Comparison of ENCODE assay signal across 1 cellular context in the genomic region with DNA sequence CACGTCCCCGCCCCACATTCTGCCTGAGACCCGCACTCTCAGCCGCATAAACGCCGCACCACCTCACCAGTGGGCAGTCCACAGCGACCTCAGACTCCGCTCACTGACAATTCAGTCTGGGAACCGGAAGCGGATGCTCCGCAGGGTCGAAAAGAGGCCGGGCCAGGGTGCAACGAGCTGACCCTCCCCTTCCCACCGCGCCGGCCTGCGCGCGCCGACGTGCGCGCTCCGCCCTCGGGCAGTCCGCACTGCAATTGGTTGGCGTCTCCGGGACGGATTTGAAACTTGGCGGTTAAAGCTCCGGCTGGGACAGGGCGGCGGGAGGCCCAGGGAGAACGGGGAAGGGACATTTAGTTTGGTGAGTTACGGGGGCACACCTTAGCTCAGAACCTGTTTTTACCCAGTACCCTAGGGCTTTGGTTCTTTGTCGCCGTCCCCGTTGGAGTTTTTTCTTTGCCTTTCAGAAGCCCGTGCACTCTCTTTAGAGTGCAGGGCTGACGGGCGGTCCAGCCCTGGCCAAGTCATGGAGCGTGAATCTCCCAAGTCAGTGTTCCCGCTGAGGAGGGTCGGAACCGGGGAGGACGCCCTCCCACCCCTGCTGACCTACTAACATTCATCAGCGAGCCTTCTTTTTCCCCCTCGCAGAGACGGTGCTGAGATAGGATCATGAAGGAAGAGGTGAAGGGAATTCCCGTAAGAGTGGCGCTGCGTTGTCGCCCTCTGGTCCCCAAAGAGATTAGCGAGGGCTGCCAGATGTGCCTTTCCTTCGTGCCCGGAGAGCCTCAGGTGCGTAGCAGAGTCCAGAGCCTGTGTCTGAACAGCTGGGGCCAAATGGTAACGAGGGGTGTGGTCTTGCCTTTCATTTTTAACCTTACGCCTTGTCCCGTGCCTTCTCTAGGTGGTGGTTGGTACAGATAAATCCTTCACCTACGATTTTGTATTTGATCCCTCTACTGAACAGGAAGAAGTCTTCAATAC.
TF ChIP-seq lines count a peak whose summit lies in the region.

A gene with protein sequence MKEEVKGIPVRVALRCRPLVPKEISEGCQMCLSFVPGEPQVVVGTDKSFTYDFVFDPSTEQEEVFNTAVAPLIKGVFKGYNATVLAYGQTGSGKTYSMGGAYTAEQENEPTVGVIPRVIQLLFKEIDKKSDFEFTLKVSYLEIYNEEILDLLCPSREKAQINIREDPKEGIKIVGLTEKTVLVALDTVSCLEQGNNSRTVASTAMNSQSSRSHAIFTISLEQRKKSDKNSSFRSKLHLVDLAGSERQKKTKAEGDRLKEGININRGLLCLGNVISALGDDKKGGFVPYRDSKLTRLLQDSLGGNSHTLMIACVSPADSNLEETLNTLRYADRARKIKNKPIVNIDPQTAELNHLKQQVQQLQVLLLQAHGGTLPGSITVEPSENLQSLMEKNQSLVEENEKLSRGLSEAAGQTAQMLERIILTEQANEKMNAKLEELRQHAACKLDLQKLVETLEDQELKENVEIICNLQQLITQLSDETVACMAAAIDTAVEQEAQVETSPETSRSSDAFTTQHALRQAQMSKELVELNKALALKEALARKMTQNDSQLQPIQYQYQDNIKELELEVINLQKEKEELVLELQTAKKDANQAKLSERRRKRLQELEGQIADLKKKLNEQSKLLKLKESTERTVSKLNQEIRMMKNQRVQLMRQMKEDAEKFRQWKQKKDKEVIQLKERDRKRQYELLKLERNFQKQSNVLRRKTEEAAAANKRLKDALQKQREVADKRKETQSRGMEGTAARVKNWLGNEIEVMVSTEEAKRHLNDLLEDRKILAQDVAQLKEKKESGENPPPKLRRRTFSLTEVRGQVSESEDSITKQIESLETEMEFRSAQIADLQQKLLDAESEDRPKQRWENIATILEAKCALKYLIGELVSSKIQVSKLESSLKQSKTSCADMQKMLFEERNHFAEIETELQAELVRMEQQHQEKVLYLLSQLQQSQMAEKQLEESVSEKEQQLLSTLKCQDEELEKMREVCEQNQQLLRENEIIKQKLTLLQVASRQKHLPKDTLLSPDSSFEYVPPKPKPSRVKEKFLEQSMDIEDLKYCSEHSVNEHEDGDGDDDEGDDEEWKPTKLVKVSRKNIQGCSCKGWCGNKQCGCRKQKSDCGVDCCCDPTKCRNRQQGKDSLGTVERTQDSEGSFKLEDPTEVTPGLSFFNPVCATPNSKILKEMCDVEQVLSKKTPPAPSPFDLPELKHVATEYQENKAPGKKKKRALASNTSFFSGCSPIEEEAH (plus strand): TSS at position 312 of the 978 bp plus-strand sequence. CDS start 355 bp downstream, at position 667.
A gene with protein sequence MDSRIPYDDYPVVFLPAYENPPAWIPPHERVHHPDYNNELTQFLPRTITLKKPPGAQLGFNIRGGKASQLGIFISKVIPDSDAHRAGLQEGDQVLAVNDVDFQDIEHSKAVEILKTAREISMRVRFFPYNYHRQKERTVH (minus strand): TSS at position 135 of the 978 bp plus-strand sequence. CDS start 586 bp downstream, outside the sequence.

TF ChIP-seq in HepG2, 621 proteins besides CTCF, POLR2A, EP300 and RAD21 (continued from another document and continues in another):
- TF ChIP-seq, protein P1, sequence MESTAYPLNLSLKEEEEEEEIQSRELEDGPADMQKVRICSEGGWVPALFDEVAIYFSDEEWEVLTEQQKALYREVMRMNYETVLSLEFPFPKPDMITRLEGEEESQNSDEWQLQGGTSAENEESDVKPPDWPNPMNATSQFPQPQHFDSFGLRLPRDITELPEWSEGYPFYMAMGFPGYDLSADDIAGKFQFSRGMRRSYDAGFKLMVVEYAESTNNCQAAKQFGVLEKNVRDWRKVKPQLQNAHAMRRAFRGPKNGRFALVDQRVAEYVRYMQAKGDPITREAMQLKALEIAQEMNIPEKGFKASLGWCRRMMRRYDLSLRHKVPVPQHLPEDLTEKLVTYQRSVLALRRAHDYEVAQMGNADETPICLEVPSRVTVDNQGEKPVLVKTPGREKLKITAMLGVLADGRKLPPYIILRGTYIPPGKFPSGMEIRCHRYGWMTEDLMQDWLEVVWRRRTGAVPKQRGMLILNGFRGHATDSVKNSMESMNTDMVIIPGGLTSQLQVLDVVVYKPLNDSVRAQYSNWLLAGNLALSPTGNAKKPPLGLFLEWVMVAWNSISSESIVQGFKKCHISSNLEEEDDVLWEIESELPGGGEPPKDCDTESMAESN (CRISPR knock-in tag; conservative IDR thresholded peaks at IDR 0.05): no peak
- TF ChIP-seq NR2F2 (IDR thresholded peaks at IDR 0.05; ENCODE audit: borderline replicate concordance, low read depth) (no peak), CCDC6 (CRISPR knock-in tag; IDR thresholded peaks at IDR 0.05) (no peak), MEIS2 (CRISPR knock-in tag; IDR thresholded peaks at IDR 0.05) (no peak), ZSCAN29 (CRISPR knock-in tag; conservative IDR thresholded peaks at IDR 0.05) (no peak), GLI4 (CRISPR knock-in tag; IDR thresholded peaks at IDR 0.05; ENCODE audit: borderline replicate concordance) (no peak), ZNF75D (CRISPR knock-in tag; IDR thresholded peaks at IDR 0.05; ENCODE audit: borderline replicate concordance) (no peak), ZNF256 (CRISPR knock-in tag; conservative IDR thresholded peaks at IDR 0.05) (no peak), ZNF652 (CRISPR knock-in tag; IDR thresholded peaks at IDR 0.05; ENCODE audit: borderline replicate concordance, low read depth) (no peak), SRY (CRISPR knock-in tag; IDR thresholded peaks at IDR 0.05) (no peak), CENPX (CRISPR knock-in tag; IDR thresholded peaks at IDR 0.05) (no peak), PHF5A (CRISPR knock-in tag; IDR thresholded peaks at IDR 0.05; ENCODE audit: low read depth, unreplicated experiment) (no peak), FOSL2 (CRISPR knock-in tag; IDR thresholded peaks at IDR 0.05) (no peak), KLF13 (CRISPR knock-in tag; IDR thresholded peaks at IDR 0.05) (no peak), RFX3 (CRISPR knock-in tag; IDR thresholded peaks at IDR 0.05) (no peak), HOXA7 (CRISPR knock-in tag; IDR thresholded peaks at IDR 0.05) (no peak), MIER2 (CRISPR knock-in tag; IDR thresholded peaks at IDR 0.05) (no peak), MBD4 (IDR thresholded peaks at IDR 0.05; ENCODE audit: borderline replicate concordance, low read length) (no peak), NONO (IDR thresholded peaks at IDR 0.05) (no peak), NONO (CRISPR knock-in tag; conservative IDR thresholded peaks at IDR 0.05) (0 out of 2 replicates have a peak, but pooled peaks have one; percentile 42), ZNF644 (CRISPR knock-in tag; IDR thresholded peaks at IDR 0.05; ENCODE audit: low read depth) (no peak), ZNF879 (CRISPR knock-in tag; IDR thresholded peaks at IDR 0.05) (no peak), SALL1 (CRISPR knock-in tag; IDR thresholded peaks at IDR 0.05) (no peak; the same call in none of the 2 replicates), CBX2 (IDR thresholded peaks at IDR 0.05; ENCODE audit: low read depth, low read length) (no peak), CBX2 (CRISPR knock-in tag; IDR thresholded peaks at IDR 0.05; ENCODE audit: low read depth) (no peak), ZFP36L1 (CRISPR knock-in tag; IDR thresholded peaks at IDR 0.05) (no peak), ZNF83 (CRISPR knock-in tag; IDR thresholded peaks at IDR 0.05; ENCODE audit: borderline replicate concordance) (no peak), ZNF10 (CRISPR knock-in tag; IDR thresholded peaks at IDR 0.05; ENCODE audit: borderline replicate concordance, low read depth) (no peak)
- TF ChIP-seq, protein P2, sequence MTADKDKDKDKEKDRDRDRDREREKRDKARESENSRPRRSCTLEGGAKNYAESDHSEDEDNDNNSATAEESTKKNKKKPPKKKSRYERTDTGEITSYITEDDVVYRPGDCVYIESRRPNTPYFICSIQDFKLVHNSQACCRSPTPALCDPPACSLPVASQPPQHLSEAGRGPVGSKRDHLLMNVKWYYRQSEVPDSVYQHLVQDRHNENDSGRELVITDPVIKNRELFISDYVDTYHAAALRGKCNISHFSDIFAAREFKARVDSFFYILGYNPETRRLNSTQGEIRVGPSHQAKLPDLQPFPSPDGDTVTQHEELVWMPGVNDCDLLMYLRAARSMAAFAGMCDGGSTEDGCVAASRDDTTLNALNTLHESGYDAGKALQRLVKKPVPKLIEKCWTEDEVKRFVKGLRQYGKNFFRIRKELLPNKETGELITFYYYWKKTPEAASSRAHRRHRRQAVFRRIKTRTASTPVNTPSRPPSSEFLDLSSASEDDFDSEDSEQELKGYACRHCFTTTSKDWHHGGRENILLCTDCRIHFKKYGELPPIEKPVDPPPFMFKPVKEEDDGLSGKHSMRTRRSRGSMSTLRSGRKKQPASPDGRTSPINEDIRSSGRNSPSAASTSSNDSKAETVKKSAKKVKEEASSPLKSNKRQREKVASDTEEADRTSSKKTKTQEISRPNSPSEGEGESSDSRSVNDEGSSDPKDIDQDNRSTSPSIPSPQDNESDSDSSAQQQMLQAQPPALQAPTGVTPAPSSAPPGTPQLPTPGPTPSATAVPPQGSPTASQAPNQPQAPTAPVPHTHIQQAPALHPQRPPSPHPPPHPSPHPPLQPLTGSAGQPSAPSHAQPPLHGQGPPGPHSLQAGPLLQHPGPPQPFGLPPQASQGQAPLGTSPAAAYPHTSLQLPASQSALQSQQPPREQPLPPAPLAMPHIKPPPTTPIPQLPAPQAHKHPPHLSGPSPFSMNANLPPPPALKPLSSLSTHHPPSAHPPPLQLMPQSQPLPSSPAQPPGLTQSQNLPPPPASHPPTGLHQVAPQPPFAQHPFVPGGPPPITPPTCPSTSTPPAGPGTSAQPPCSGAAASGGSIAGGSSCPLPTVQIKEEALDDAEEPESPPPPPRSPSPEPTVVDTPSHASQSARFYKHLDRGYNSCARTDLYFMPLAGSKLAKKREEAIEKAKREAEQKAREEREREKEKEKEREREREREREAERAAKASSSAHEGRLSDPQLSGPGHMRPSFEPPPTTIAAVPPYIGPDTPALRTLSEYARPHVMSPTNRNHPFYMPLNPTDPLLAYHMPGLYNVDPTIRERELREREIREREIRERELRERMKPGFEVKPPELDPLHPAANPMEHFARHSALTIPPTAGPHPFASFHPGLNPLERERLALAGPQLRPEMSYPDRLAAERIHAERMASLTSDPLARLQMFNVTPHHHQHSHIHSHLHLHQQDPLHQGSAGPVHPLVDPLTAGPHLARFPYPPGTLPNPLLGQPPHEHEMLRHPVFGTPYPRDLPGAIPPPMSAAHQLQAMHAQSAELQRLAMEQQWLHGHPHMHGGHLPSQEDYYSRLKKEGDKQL (CRISPR knock-in tag; IDR thresholded peaks at IDR 0.05; ENCODE audit: low read depth): no peak
- TF ChIP-seq, protein P3, sequence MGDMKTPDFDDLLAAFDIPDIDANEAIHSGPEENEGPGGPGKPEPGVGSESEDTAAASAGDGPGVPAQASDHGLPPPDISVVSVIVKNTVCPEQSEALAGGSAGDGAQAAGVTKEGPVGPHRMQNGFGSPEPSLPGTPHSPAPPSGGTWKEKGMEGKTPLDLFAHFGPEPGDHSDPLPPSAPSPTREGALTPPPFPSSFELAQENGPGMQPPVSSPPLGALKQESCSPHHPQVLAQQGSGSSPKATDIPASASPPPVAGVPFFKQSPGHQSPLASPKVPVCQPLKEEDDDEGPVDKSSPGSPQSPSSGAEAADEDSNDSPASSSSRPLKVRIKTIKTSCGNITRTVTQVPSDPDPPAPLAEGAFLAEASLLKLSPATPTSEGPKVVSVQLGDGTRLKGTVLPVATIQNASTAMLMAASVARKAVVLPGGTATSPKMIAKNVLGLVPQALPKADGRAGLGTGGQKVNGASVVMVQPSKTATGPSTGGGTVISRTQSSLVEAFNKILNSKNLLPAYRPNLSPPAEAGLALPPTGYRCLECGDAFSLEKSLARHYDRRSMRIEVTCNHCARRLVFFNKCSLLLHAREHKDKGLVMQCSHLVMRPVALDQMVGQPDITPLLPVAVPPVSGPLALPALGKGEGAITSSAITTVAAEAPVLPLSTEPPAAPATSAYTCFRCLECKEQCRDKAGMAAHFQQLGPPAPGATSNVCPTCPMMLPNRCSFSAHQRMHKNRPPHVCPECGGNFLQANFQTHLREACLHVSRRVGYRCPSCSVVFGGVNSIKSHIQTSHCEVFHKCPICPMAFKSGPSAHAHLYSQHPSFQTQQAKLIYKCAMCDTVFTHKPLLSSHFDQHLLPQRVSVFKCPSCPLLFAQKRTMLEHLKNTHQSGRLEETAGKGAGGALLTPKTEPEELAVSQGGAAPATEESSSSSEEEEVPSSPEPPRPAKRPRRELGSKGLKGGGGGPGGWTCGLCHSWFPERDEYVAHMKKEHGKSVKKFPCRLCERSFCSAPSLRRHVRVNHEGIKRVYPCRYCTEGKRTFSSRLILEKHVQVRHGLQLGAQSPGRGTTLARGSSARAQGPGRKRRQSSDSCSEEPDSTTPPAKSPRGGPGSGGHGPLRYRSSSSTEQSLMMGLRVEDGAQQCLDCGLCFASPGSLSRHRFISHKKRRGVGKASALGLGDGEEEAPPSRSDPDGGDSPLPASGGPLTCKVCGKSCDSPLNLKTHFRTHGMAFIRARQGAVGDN (CRISPR knock-in tag; IDR thresholded peaks at IDR 0.05): peak; percentile 68
- TF ChIP-seq, protein P4, sequence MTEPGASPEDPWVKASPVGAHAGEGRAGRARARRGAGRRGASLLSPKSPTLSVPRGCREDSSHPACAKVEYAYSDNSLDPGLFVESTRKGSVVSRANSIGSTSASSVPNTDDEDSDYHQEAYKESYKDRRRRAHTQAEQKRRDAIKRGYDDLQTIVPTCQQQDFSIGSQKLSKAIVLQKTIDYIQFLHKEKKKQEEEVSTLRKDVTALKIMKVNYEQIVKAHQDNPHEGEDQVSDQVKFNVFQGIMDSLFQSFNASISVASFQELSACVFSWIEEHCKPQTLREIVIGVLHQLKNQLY (CRISPR knock-in tag; IDR thresholded peaks at IDR 0.05): no peak
- TF ChIP-seq, protein P5, sequence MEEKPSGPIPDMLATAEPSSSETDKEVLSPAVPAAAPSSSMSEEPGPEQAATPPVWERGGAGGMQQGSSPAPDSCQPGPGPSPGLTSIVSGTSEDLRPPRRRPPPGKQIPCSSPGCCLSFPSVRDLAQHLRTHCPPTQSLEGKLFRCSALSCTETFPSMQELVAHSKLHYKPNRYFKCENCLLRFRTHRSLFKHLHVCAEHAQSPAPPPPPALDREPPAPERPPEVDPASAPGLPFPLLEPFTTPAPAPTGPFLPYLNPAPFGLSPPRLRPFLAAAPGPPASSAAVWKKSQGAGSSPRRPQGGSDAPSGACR (CRISPR knock-in tag; IDR thresholded peaks at IDR 0.05): no peak
- TF ChIP-seq, protein P6, sequence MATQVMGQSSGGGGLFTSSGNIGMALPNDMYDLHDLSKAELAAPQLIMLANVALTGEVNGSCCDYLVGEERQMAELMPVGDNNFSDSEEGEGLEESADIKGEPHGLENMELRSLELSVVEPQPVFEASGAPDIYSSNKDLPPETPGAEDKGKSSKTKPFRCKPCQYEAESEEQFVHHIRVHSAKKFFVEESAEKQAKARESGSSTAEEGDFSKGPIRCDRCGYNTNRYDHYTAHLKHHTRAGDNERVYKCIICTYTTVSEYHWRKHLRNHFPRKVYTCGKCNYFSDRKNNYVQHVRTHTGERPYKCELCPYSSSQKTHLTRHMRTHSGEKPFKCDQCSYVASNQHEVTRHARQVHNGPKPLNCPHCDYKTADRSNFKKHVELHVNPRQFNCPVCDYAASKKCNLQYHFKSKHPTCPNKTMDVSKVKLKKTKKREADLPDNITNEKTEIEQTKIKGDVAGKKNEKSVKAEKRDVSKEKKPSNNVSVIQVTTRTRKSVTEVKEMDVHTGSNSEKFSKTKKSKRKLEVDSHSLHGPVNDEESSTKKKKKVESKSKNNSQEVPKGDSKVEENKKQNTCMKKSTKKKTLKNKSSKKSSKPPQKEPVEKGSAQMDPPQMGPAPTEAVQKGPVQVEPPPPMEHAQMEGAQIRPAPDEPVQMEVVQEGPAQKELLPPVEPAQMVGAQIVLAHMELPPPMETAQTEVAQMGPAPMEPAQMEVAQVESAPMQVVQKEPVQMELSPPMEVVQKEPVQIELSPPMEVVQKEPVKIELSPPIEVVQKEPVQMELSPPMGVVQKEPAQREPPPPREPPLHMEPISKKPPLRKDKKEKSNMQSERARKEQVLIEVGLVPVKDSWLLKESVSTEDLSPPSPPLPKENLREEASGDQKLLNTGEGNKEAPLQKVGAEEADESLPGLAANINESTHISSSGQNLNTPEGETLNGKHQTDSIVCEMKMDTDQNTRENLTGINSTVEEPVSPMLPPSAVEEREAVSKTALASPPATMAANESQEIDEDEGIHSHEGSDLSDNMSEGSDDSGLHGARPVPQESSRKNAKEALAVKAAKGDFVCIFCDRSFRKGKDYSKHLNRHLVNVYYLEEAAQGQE (IDR thresholded peaks at IDR 0.05; ENCODE audit: borderline replicate concordance in 1 of 2, low read depth in 1 of 2, low read length in 2 of 2): no peak
